8 cellular contexts compared by ENCODE assay signal in genomic region chr1:206506803-206507394, GRCh38. TPM values are rescaled to one million over a fixed set of nuclear protein-coding genes. Genes with fewer than 3 reads are reported as not detected.
A peak's percentile ranks its signal among the peaks of the same experiment; 100 is the strongest.
DNase-seq lines count a peak whose midpoint lies in the region; ATAC-seq, FAIRE-seq and TF ChIP-seq lines count a peak whose summit lies in the region.

No MANE protein-coding gene starts in this region.

- no peaks in the 10 kb centered on the region for H3K9me3 ChIP-seq in CD4-positive, alpha-beta T cell (ENCODE audit: control insufficient read depth, low read length)
- H3K9me3 ChIP-seq in NT2/D1 (ENCODE audit: insufficient read depth, low read length): no peaks in the 10 kb centered on the region
- no peaks in the 10 kb centered on the region for H3K9me3 ChIP-seq in mucosa of stomach (ENCODE audit: control insufficient read depth, low read length)

- FAIRE-seq in frontal cortex (lab: Jason Lieb, UNC): no peak

- H3K27me3 Mint-ChIP-seq in CD4-positive, alpha-beta T cell: peaks cover 15% of the 10 kb centered on the region

- ATAC-seq in CD4-positive, alpha-beta T cell (ENCODE audit: poor library complexity): peak; percentile 18
- ATAC-seq in GM21423 (IDR thresholded peaks at IDR 0.05; ENCODE audit: unreplicated experiment): peak; percentile 16

- H3K27ac ChIP-seq in CD4-positive, alpha-beta T cell (ENCODE audit: low read depth, low read length): no peak overlapping the region

- H3K4me3 ChIP-seq in NT2/D1 (ENCODE audit: insufficient read length, low read depth) (peak overlapping the region; percentile 45), mucosa of stomach (ENCODE audit: low read length) (no peak overlapping the region)

- no peaks in the 10 kb centered on the region for H3K36me3 Mint-ChIP-seq in CD4-positive, alpha-beta T cell (ENCODE audit: low read depth)

- TF ChIP-seq CTCF in CD4-positive, alpha-beta T cell (IDR thresholded peaks at IDR 0.05): no peak

- peak overlapping the region; percentile 86 for H3K4me3 Mint-ChIP-seq in CD4-positive, alpha-beta T cell

- intact Hi-C loops in CD4-positive, alpha-beta T cell (cut with DNase I, micrococcal nuclease): loop anchor here in 1 of 2 experiments (5.0 kb wide), 1 partner anchor 175 kb away; the partner anchor contains the start of gene MAPKAPK2

- H3K9ac ChIP-seq in NT2/D1 (ENCODE audit: insufficient read length, low read depth): peak overlapping the region; percentile 69
- peak overlapping the region; percentile 51 for H3K9ac ChIP-seq in mucosa of stomach (ENCODE audit: low read length)

- CTCF ChIA-PET in CD4-positive, alpha-beta T cell (lab: Charles Lee): interaction anchor here (0.8 to 1.5 kb wide), 4 partner anchors 16 to 111 kb away, joined by 3 to 5 read pairs (median 4); no protein-coding TSS in a partner anchor

- POLR2A ChIA-PET in CD4-positive, alpha-beta T cell (lab: Charles Lee): interaction anchor here (0.6 to 2.5 kb wide), 12 partner anchors 11 to 295 kb away, joined by 3 to 14 read pairs (median 4); partner anchors contain the start of genes EIF2D and IKBKE

- peaks cover 4% of the 10 kb centered on the region for H3K27me3 ChIP-seq in CD4-positive, alpha-beta T cell (ENCODE audit: control insufficient read depth, insufficient read depth, low read length)
- H3K27me3 ChIP-seq in NT2/D1 (ENCODE audit: insufficient read depth, insufficient read length): peaks cover 52% of the 10 kb centered on the region
- peaks cover 8% of the 10 kb centered on the region for H3K27me3 ChIP-seq in mucosa of stomach (ENCODE audit: control insufficient read depth, insufficient read depth, low read length)

- no peaks in the 10 kb centered on the region for H3K36me3 ChIP-seq in NT2/D1 (ENCODE audit: insufficient read depth, insufficient read length, low read length)
- no peaks in the 10 kb centered on the region for H3K36me3 ChIP-seq in mucosa of stomach (ENCODE audit: control insufficient read depth, insufficient read depth, low read length)

- H3K4me1 ChIP-seq in NT2/D1 (ENCODE audit: insufficient read depth, insufficient read length): peaks cover 3% of the 10 kb centered on the region
- H3K4me1 ChIP-seq in mucosa of stomach (ENCODE audit: control insufficient read depth, insufficient read depth, low read length): peaks cover 46% of the 10 kb centered on the region

- no peaks in the 10 kb centered on the region for H3K9me3 Mint-ChIP-seq in CD4-positive, alpha-beta T cell

- peak in 2 of 10 experiments; percentile 5 to 9 for DNase-seq in CD4-positive, alpha-beta T cell
- DNase-seq in NT2/D1 (ENCODE audit: low read depth, low spot score) (no peak), dermis blood vessel endothelial cell (peak; percentile 8), frontal cortex (ENCODE audit: low spot score in 2 of 2) (no peak), GM19240 (ENCODE audit: insufficient read length, low spot score) (no peak), LoVo (ENCODE audit: low spot score) (no peak)

- peaks cover 30% of the 10 kb centered on the region for H3K4me1 Mint-ChIP-seq in CD4-positive, alpha-beta T cell (ENCODE audit: low read depth)

- H3K27ac Mint-ChIP-seq in CD4-positive, alpha-beta T cell: peak overlapping the region; percentile 39

RNA-seq across cellular contexts. Expression of gene RASSF5, which starts 0.4 kb away (rescaled TPM):
- total RNA-seq in CD4-positive, alpha-beta T cell: 100 to 1,000 TPM; 153 to 156 TPM
- total RNA-seq in dermis blood vessel endothelial cell (0.33 and 0.51 TPM in 2 replicates), frontal cortex (0.82 TPM)

RNA-seq across cellular contexts. Expression of gene IKBKE, which starts 36.6 kb away (rescaled TPM):
- total RNA-seq in CD4-positive, alpha-beta T cell: 10 to 100 TPM; 27.9 to 29.8 TPM
- 23.3 and 33.9 TPM in 2 replicates for total RNA-seq in dermis blood vessel endothelial cell
- 0.41 TPM for total RNA-seq in frontal cortex

Comparison
In these comparisons a context has a peak if more than half of its experiments do, and no peak if none do; other contexts are left out.
1. RNA of gene RASSF5, which starts 0.4 kb away (total RNA-seq): 153 to 156 TPM in CD4-positive, alpha-beta T cell; 0.82 TPM in frontal cortex (single experiment) and 0.33 to 0.51 TPM in dermis blood vessel endothelial cell; every median in the first group is over 10 times any median in the second.
2. RNA of gene IKBKE, which starts 36.6 kb away (total RNA-seq): 27.9 to 29.8 TPM in CD4-positive, alpha-beta T cell and 23.3 to 33.9 TPM in dermis blood vessel endothelial cell; 0.41 TPM in frontal cortex (single experiment); every median in the first group is over 10 times any median in the second.